13 cellular contexts compared by ENCODE assay signal in genomic region chr2:121903037-121903689, GRCh38.
DNase-seq lines count a peak whose midpoint lies in the region; ATAC-seq and TF ChIP-seq lines count a peak whose summit lies in the region.
"Had no signal": no experiment of that assay in that cellular context is flagged by ENCODE, and none has a peak within 500 bp of the region (broad histone marks: within the 10 kb centered on the region; RNA-seq: fewer than 3 reads in every experiment).

No MANE protein-coding gene starts in this region.

- H3K27me3 ChIP-seq in body of pancreas: peaks cover 0 to 4% of the 10 kb centered on the region in 2 donors

- H3K36me3 ChIP-seq in body of pancreas (replicated peaks in 1 of 2; ENCODE audit: insufficient read depth in 1 of 2, low read depth in 2 of 2): no peaks in the 10 kb centered on the region

- H3K4me3 ChIP-seq in fibroblast of mammary gland (ENCODE audit: control insufficient read depth, low read depth, low read length) (peak overlapping the region; percentile 45), body of pancreas (no peak overlapping the region)

- TF ChIP-seq POLR2A in body of pancreas (IDR thresholded peaks at IDR 0.05): no peak

- H3K4me1 ChIP-seq in body of pancreas: no peaks in the 10 kb centered on the region

- no peaks in the 10 kb centered on the region for H3K9me3 ChIP-seq in body of pancreas

- ATAC-seq in sciatic nerve (peak; percentile 55), body of pancreas (no peak)
- ATAC-seq: Panc1 had no signal

- intact Hi-C loops in sciatic nerve (cut with DNase I) (no loop called here), body of pancreas (cut with DNase I) (no loop called here)

- 39 to 44% methylated on average over 13 to 14 of the region's 14 CpGs for WGBS in body of pancreas, 2 donors

- TF ChIP-seq CTCF in fibroblast of mammary gland (conservative IDR thresholded peaks at IDR 0.05; ENCODE audit: control insufficient read depth, insufficient read depth, low read depth, low read length): no peak
- TF ChIP-seq CTCF in body of pancreas (IDR thresholded peaks at IDR 0.05): no peak

- H3K27ac ChIP-seq in body of pancreas: no peak overlapping the region

- DNase-seq in NCI-H510A treated with DMSO at 0.1 percent for 48 hours (lab: John Stamatoyannopoulos, UW): peak; percentile 10
- DNase-seq in NCI-H510A (lab: John Stamatoyannopoulos, UW): no peak
- DNase-seq in NCI-H2171 (lab: John Stamatoyannopoulos, UW): peak; percentile 50
- no peak for DNase-seq in fibroblast of mammary gland (ENCODE audit: low read depth)
- DNase-seq in sciatic nerve (ENCODE audit: low spot score): no peak
- DNase-seq in activated effector memory CD4-positive, alpha-beta T cell treated with anti-CD3 and anti-CD28 coated beads, Interleukin-2, amount 50 U/mL, for 16 hours: no peak
- DNase-seq in activated CD4-positive, CD25-positive, alpha-beta regulatory T cell (lab: John Stamatoyannopoulos, UW): no peak
- DNase-seq in body of pancreas: no peak
- DNase-seq: activated T-cell treated with anti-CD3 and anti-CD28 coated beads, Interleukin-2, amount 50 U/mL, for 24 hours; GDM1; kidney; NCI-H1048 had no signal

Comparison
In these comparisons a context has a peak if more than half of its experiments do, and no peak if none do; other contexts are left out.
1. DNase-seq: peak in NCI-H510A treated with DMSO at 0.1 percent for 48 hours (single experiment) and NCI-H2171 (single experiment); none in NCI-H510A (single experiment), fibroblast of mammary gland (single experiment), sciatic nerve (single experiment), activated effector memory CD4-positive, alpha-beta T cell treated with anti-CD3 and anti-CD28 coated beads, Interleukin-2, amount 50 U/mL, for 16 hours (single experiment), activated CD4-positive, CD25-positive, alpha-beta regulatory T cell (0 of 4) and body of pancreas (0 of 4).